ENCODE assay signal across 8 cellular contexts in genomic region chr15:69298697-69299441, GRCh38. TPM values are rescaled to one million over a fixed set of nuclear protein-coding genes. Genes with fewer than 3 reads are reported as not detected.
A peak's percentile ranks its signal among the peaks of the same experiment; 100 is the strongest.
DNase-seq lines count a peak whose midpoint lies in the region; ATAC-seq and TF ChIP-seq lines count a peak whose summit lies in the region.

Gene PAQR5, plus strand, starts transcription at chr15:69298912. Its CDS starts 61,169 bp downstream, at chr15:69360081.

- H3K27me3 Mint-ChIP-seq in activated T-helper 17 cell treated with anti-CD3 and anti-CD28 coated beads, Interleukin-2, amount 50 U/mL, for 72 hours, result peaks cover 50% of the 10 kb centered on the region

- H3K36me3 Mint-ChIP-seq in activated T-helper 17 cell treated with anti-CD3 and anti-CD28 coated beads, Interleukin-2, amount 50 U/mL, for 72 hours (ENCODE audit: low read depth), result no peaks in the 10 kb centered on the region

- intact Hi-C loops in left ventricle myocardium superior (cut with micrococcal nuclease), result no loop called here

- peak; percentile 48 for DNase-seq in COLO829 (ENCODE audit: low spot score)
- no peak for DNase-seq in Jurkat, Clone E6-1 (ENCODE audit: low read depth, low spot score)
- DNase-seq in left ventricle myocardium superior, result peak; percentile 63
- no peak for DNase-seq in retinal pigment epithelial cell (ENCODE audit: low read depth)
- DNase-seq in kidney glomerular epithelial cell (lab: John Stamatoyannopoulos, UW), result no peak

- no peaks in the 10 kb centered on the region for H3K9me3 Mint-ChIP-seq in activated T-helper 17 cell treated with anti-CD3 and anti-CD28 coated beads, Interleukin-2, amount 50 U/mL, for 72 hours

- no peak for TF ChIP-seq CTCF in retinal pigment epithelial cell (conservative IDR thresholded peaks at IDR 0.05; ENCODE audit: low read depth, low read length)

- TF ChIP-seq POLR2A in GM18505 (IDR thresholded peaks at IDR 0.05; ENCODE audit: borderline replicate concordance, extremely low read depth, insufficient read depth, insufficient read length), result no peak

- H3K27ac Mint-ChIP-seq in activated T-helper 17 cell treated with anti-CD3 and anti-CD28 coated beads, Interleukin-2, amount 50 U/mL, for 72 hours, result no peak within 1 kb of the TSS

- H3K4me1 Mint-ChIP-seq in activated T-helper 17 cell treated with anti-CD3 and anti-CD28 coated beads, Interleukin-2, amount 50 U/mL, for 72 hours, result no peaks in the 10 kb centered on the region

- peak; percentile 37 for ATAC-seq in activated T-helper 17 cell treated with anti-CD3 and anti-CD28 coated beads, Interleukin-2, amount 50 U/mL, for 72 hours (replicated peaks)
- ATAC-seq in left ventricle myocardium superior, result peak; percentile 93
- ATAC-seq in GM18505 (IDR thresholded peaks at IDR 0.05; ENCODE audit: unreplicated experiment), result no peak
- ATAC-seq in GM21423 (IDR thresholded peaks at IDR 0.05; ENCODE audit: unreplicated experiment), result no peak

- peak within 1 kb of the TSS; percentile 11; the same call in 1 of the 2 replicates for H3K4me3 ChIP-seq in Jurkat, Clone E6-1 (ENCODE audit: low read length)
- H3K4me3 ChIP-seq in retinal pigment epithelial cell (ENCODE audit: low read length), result peak within 1 kb of the TSS; percentile 42

- H3K4me3 Mint-ChIP-seq in activated T-helper 17 cell treated with anti-CD3 and anti-CD28 coated beads, Interleukin-2, amount 50 U/mL, for 72 hours, result peak within 1 kb of the TSS; percentile 33

RNA-seq across cellular contexts. Expression of gene PAQR5, which starts in this region (rescaled TPM):
- 0.48 TPM for polyA plus RNA-seq in Jurkat, Clone E6-1 (2012; ENCODE audit: insufficient read depth, insufficient read length)
- not detected for total RNA-seq in activated T-helper 17 cell treated with anti-CD3 and anti-CD28 coated beads, Interleukin-2, amount 50 U/mL, for 72 hours
- total RNA-seq in left ventricle myocardium superior, result 1.7 TPM

Comparison
In these comparisons a context has a peak if more than half of its experiments do, and no peak if none do; other contexts are left out.
1. Peak in ATAC-seq in activated T-helper 17 cell treated with anti-CD3 and anti-CD28 coated beads, Interleukin-2, amount 50 U/mL, for 72 hours; RNA of the gene not detected or under 1 TPM.
2. DNase-seq: peak in COLO829 (single experiment) and left ventricle myocardium superior (single experiment); none in Jurkat, Clone E6-1 (single experiment), retinal pigment epithelial cell (single experiment) and kidney glomerular epithelial cell (single experiment).